In genomic region chr15:59327942-59328341, GRCh38 we compare ENCODE assay signal across 11 cellular contexts. TPM values are rescaled to one million over a fixed set of nuclear protein-coding genes. Genes with fewer than 3 reads are reported as not detected.
DNase-seq lines count a peak whose midpoint lies in the region; ATAC-seq, FAIRE-seq and TF ChIP-seq lines count a peak whose summit lies in the region.
"Had no signal": no experiment of that assay in that cellular context is flagged by ENCODE, and none has a peak within 500 bp of the region (broad histone marks: within the 10 kb centered on the region; RNA-seq: fewer than 3 reads in every experiment).

No MANE protein-coding gene starts in this region.

- peak overlapping the region in 1 of 3 donors; percentile 29 for H3K27ac Mint-ChIP-seq in IgD-negative memory B cell

- H3K27me3 Mint-ChIP-seq in IgD-negative memory B cell = peaks cover 4% of the 10 kb centered on the region

- peak; percentile 36 for ATAC-seq in GM21367 (IDR thresholded peaks at IDR 0.05; ENCODE audit: unreplicated experiment)
- peak; percentile 86 for ATAC-seq in left lobe of liver

- peak; percentile 69 for FAIRE-seq in GM12892 (lab: Jason Lieb, UNC)

- peaks cover 38 to 60% (median 51%) of the 10 kb centered on the region in 3 donors for H3K4me1 Mint-ChIP-seq in IgD-negative memory B cell

- H3K9me3 Mint-ChIP-seq in IgD-negative memory B cell = no peaks in the 10 kb centered on the region

- TF ChIP-seq POLR2A in GM12892 (IDR thresholded peaks at IDR 0.05; ENCODE audit: low read depth, low read length) = no peak

- peak overlapping the region in 3 of 4 donors; percentile 15 to 88 (median 37) for H3K4me3 Mint-ChIP-seq in IgD-negative memory B cell

- no peaks in the 10 kb centered on the region for H3K36me3 Mint-ChIP-seq in IgD-negative memory B cell

- intact Hi-C loops in cardiac septum (cut with DNase I) = no loop called here

- DNase-seq in GM12892 (ENCODE audit: insufficient read length) (no peak), left lobe of liver (ENCODE audit: low spot score) (peak; percentile 69), cardiac septum (ENCODE audit: low spot score) (no peak), NCI-H2107 treated with DMSO at 0.1 percent for 48 hours (lab: John Stamatoyannopoulos, UW; ENCODE audit: unreplicated experiment) (no peak), DMS53 (lab: John Stamatoyannopoulos, UW) (no peak), HT-29 (ENCODE audit: low spot score) (no peak)
- DNase-seq: activated T-cell treated with anti-CD3 and anti-CD28 coated beads for 4 hours, NCI-H345, posterior cingulate gyrus had no signal

RNA-seq across cellular contexts. Expression of gene MYO1E, which starts 44.7 kb away (rescaled TPM):
- polyA plus RNA-seq in GM12892 (2012; ENCODE audit: missing spikeins) = 102 TPM
- 27.4 TPM for polyA plus RNA-seq in IgD-negative memory B cell
- 81.4 TPM for total RNA-seq in left lobe of liver
- total RNA-seq in cardiac septum = 41.0 TPM
- 77.4 and 86.2 TPM in 2 replicates for total RNA-seq in HT-29 (2014; rRNA removed; shearing (Covaris generic))
